24 cellular contexts compared by ENCODE assay signal in the genomic region with DNA sequence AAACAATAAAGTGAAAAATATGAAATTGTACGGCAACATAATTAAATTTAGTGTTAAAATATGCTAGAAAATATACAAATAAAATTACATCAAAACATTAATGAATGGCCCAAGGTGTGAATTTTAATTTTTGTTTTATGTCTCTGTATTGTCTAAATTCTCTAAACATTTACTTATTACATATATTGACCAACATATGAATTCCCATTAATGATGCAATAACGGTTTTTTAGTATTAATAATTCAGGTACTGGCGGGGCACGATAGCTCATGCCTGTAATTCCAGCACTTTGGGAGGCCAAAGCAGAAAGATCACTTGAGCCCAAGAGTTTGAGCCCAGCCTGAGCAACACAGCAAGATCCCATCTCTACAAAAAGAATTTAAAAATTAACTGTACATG. TPM values are rescaled to one million over a fixed set of nuclear protein-coding genes. Genes with fewer than 3 reads are reported as not detected.
DNase-seq lines count a peak whose midpoint lies in the region; ATAC-seq, FAIRE-seq and TF ChIP-seq lines count a peak whose summit lies in the region.
"Had no signal": no experiment of that assay in that cellular context is flagged by ENCODE, and none has a peak within 500 bp of the region (broad histone marks: within the 10 kb centered on the region; RNA-seq: fewer than 3 reads in every experiment).

No MANE protein-coding gene starts in this region.

- CTCF ChIA-PET in IMR-90 (lab: Yijun Ruan, JAX), result no interaction called here
- CTCF ChIA-PET in K562 (lab: Yijun Ruan, JAX; ENCODE audit: low intra/inter-chr PET ratio), result no interaction called here

- H2AFZ ChIP-seq in IMR-90 (replicated peaks; ENCODE audit: low read length, poor library complexity) (no peak overlapping the region), K562 (ENCODE audit: low read depth, low read length) (no peak overlapping the region)

- no peak overlapping the region for H2BK120ac ChIP-seq in IMR-90 (ENCODE audit: low read depth, low read length)

- no peak overlapping the region for H2BK15ac ChIP-seq in IMR-90 (ENCODE audit: low read depth, low read length)

- no peak for TF ChIP-seq CTCF in IMR-90 (conservative IDR thresholded peaks at IDR 0.05; ENCODE audit: low read depth, low read length)
- TF ChIP-seq CTCF in K562 (IDR thresholded peaks at IDR 0.05 in 2 of 3, conservative IDR thresholded peaks at IDR 0.05 in 1 of 3; ENCODE audit: insufficient read depth in 2 of 3, low read depth in 1 of 3, low read length in 3 of 3), result no peak
- no peak for TF ChIP-seq CTCF in colonic mucosa (IDR thresholded peaks at IDR 0.05)

- POLR2A ChIA-PET in IMR-90 (lab: Charles Lee; ENCODE audit: unreplicated experiment), result no interaction called here
- POLR2A ChIA-PET in K562 (lab: Yijun Ruan, JAX), result interaction anchor here (0.7 kb wide), 1 partner anchor 24 kb away, joined by 4 read pairs; no protein-coding TSS in a partner anchor

- no peak overlapping the region for H3K56ac ChIP-seq in IMR-90 (ENCODE audit: extremely low read depth, insufficient read depth, low read length)

- H3K36me3 ChIP-seq in IMR-90 (ENCODE audit: control insufficient read depth, insufficient read depth, low read length), result no peaks in the 10 kb centered on the region
- peaks cover 20% of the 10 kb centered on the region; the same call in 1 of the 3 replicates for H3K36me3 ChIP-seq in K562 (ENCODE audit: control insufficient read depth, insufficient read depth, low read length)
- no peaks in the 10 kb centered on the region for H3K36me3 ChIP-seq in colonic mucosa

- H3K18ac ChIP-seq in IMR-90 (ENCODE audit: low read depth, low read length), result no peak overlapping the region

- H3K4ac ChIP-seq in IMR-90 (ENCODE audit: low read depth, low read length), result no peak overlapping the region

- no peak overlapping the region for H3K9ac ChIP-seq in IMR-90 (ENCODE audit: low read depth, low read length)
- H3K9ac ChIP-seq in K562 (ENCODE audit: insufficient read depth in 1 of 2, low read depth in 2 of 2, low read length in 2 of 2), result no peak overlapping the region
- no peak overlapping the region for H3K9ac ChIP-seq in colonic mucosa (ENCODE audit: low read depth in 2 of 2, low read length in 2 of 2)
- H3K9ac ChIP-seq: BLaER1 had no signal

- intact Hi-C loops in IMR-90 (cut with micrococcal nuclease), result no loop called here
- intact Hi-C loops in K562 (cut with micrococcal nuclease), result no loop called here
- intact Hi-C loops in colonic mucosa (cut with DNase I), result no loop called here

- H3K9me1 ChIP-seq in IMR-90 (ENCODE audit: insufficient read depth, low read length) (no peaks in the 10 kb centered on the region), K562 (ENCODE audit: control insufficient read depth, insufficient read depth, low read length) (no peaks in the 10 kb centered on the region)

- no peak overlapping the region for H4K8ac ChIP-seq in IMR-90 (ENCODE audit: low read depth in 2 of 2, low read length in 2 of 2)

- peak; percentile 93 for FAIRE-seq in G401.6 (lab: Jason Lieb, UNC)
- FAIRE-seq in K562 (lab: Jason Lieb, UNC), result no peak
- FAIRE-seq in islet of Langerhans (lab: Jason Lieb, UNC), result peak; percentile 79
- FAIRE-seq: GM12892 had no signal

- WGBS in IMR-90 (ENCODE audit: extremely low coverage in 2 of 2, insufficient read length in 1 of 2), 2 experiments, result no CpG with 5 or more reads among the region's 4 CpGs
- WGBS in K562 (ENCODE audit: insufficient coverage, low coverage, missing lambda C conversion rate), result 99% methylated on average over 4 of the region's 4 CpGs

- no peak overlapping the region for H4K91ac ChIP-seq in IMR-90 (ENCODE audit: insufficient read depth, low read depth, low read length)

- BruUV-seq in IMR-90 (replicated peaks; lab: Mats Ljungman, UMichigan) (no TSS peak), K562 (replicated peaks; lab: Mats Ljungman, UMichigan) (no TSS peak)

- H4K20me1 ChIP-seq in IMR-90 (ENCODE audit: insufficient read depth, low read length) (no peaks in the 10 kb centered on the region), K562 (replicated peaks; ENCODE audit: control insufficient read depth, insufficient read depth, low read length) (no peaks in the 10 kb centered on the region)
- H4K20me1 ChIP-seq: BLaER1 had no signal

- no peak for DNase-seq in IMR-90
- DNase-seq in K562 (ENCODE audit: extremely low read depth in 1 of 4, low spot score in 3 of 4), result no peak
- DNase-seq in colonic mucosa, result no peak
- no peak for DNase-seq in stimulated activated CD8-positive, alpha-beta memory T cell treated with anti-CD3 and anti-CD28 coated beads, Interleukin-4, amount 100 ng/mL, for 48 hours
- DNase-seq in stimulated activated naive CD4-positive, alpha-beta T cell treated with Interleukin-2 at 50 U/mL for 16 hours (lab: John Stamatoyannopoulos, UW), result no peak
- DNase-seq: 8988T; ACHN; BE2C; C1 segment of cervical spinal cord; CD4-positive, alpha-beta memory T cell; CD4-positive, CD25-positive, alpha-beta regulatory T cell; CD8-positive, alpha-beta memory T cell; COR-L47; DMS 273 treated with DMSO at 0.1 percent for 48 hours; DMS153; DMS53; DMS79; DND-41; EL; GF-D8 had no signal

- no peak overlapping the region for H4K5ac ChIP-seq in IMR-90 (ENCODE audit: low read depth, low read length)

- in situ Hi-C loops in IMR-90 (cut with MboI; ENCODE audit: low sequenced_read_pairs) (no loop called here), K562 (cut with MboI) (no loop called here)

- H3K4me3 ChIP-seq in IMR-90 (ENCODE audit: insufficient read depth, low read depth, low read length), result no peak overlapping the region
- no peak overlapping the region for H3K4me3 ChIP-seq in K562
- no peak overlapping the region for H3K4me3 ChIP-seq in colonic mucosa
- H3K4me3 ChIP-seq: BLaER1 had no signal

- no peak overlapping the region for H3K23ac ChIP-seq in IMR-90 (ENCODE audit: low read depth, low read length)

- TF ChIP-seq RAD21 in IMR-90 (IDR thresholded peaks at IDR 0.05; ENCODE audit: low read length), result no peak
- TF ChIP-seq RAD21 in K562 (CRISPR knock-in tag; conservative IDR thresholded peaks at IDR 0.05 in 1 of 2, IDR thresholded peaks at IDR 0.05 in 1 of 2), result no peak

- dilution Hi-C loops in IMR-90 (cut with HindIII; ENCODE audit: low sequenced_read_pairs, unreplicated experiment), result no loop called here

- no peak overlapping the region for H2AK5ac ChIP-seq in IMR-90 (ENCODE audit: low read depth, low read length)

- no peak overlapping the region for H2AK9ac ChIP-seq in IMR-90 (replicated peaks; ENCODE audit: low read depth, low read length, poor library complexity)

- no peak for ATAC-seq in IMR-90 (ENCODE audit: low read depth)
- ATAC-seq in K562, result no peak

- no peaks in the 10 kb centered on the region for H3K79me2 ChIP-seq in K562 (ENCODE audit: control insufficient read depth, insufficient read depth, low read length)

- no peak overlapping the region for H3K4me2 ChIP-seq in IMR-90 (ENCODE audit: low read depth, low read length)
- no peak overlapping the region for H3K4me2 ChIP-seq in K562 (ENCODE audit: insufficient read depth, low read length)
- H3K4me2 ChIP-seq: BLaER1 had no signal

- peaks cover under 1% of the 10 kb centered on the region; the same call in 1 of the 2 replicates for H3K9me3 ChIP-seq in IMR-90 (ENCODE audit: control insufficient read depth, insufficient read depth, low read length)
- no peaks in the 10 kb centered on the region for H3K9me3 ChIP-seq in K562 (replicated peaks; ENCODE audit: control insufficient read depth, insufficient read depth, low read depth, low read length)
- H3K9me3 ChIP-seq in colonic mucosa, result no peaks in the 10 kb centered on the region
- H3K9me3 ChIP-seq: BE2C had no signal

- H2BK5ac ChIP-seq in IMR-90 (ENCODE audit: low read depth, low read length, poor library complexity, severe bottlenecking), result no peak overlapping the region

- no peak for TF ChIP-seq EP300 in K562 (IDR thresholded peaks at IDR 0.05; ENCODE audit: low read length)

- H3K4me1 ChIP-seq in IMR-90 (ENCODE audit: control insufficient read depth, insufficient read depth, low read length) (no peaks in the 10 kb centered on the region), K562 (replicated peaks in 1 of 2; ENCODE audit: control insufficient read depth in 2 of 2, insufficient read depth in 2 of 2, low read length in 2 of 2) (no peaks in the 10 kb centered on the region), colonic mucosa (no peaks in the 10 kb centered on the region)
- H3K4me1 ChIP-seq: BE2C, BLaER1 had no signal

- H3K27ac ChIP-seq in IMR-90 (ENCODE audit: insufficient read depth, low read length) (no peak overlapping the region), K562 (ENCODE audit: extremely low read depth, low read depth, low read length) (no peak overlapping the region; the same call in 2 of the 3 replicates), colonic mucosa (no peak overlapping the region)
- H3K27ac ChIP-seq: BLaER1 had no signal

- no peaks in the 10 kb centered on the region for H3K27me3 ChIP-seq in IMR-90 (ENCODE audit: control insufficient read depth, insufficient read depth, low read length)
- H3K27me3 ChIP-seq in K562 (ENCODE audit: control insufficient read depth in 2 of 2, insufficient read depth in 2 of 2, low read length in 2 of 2), result no peaks in the 10 kb centered on the region
- no peaks in the 10 kb centered on the region for H3K27me3 ChIP-seq in colonic mucosa
- H3K27me3 ChIP-seq: BE2C, BLaER1 had no signal

- no peak overlapping the region for H2BK20ac ChIP-seq in IMR-90 (ENCODE audit: low read depth, low read length)

- TF ChIP-seq POLR2A in IMR-90 (IDR thresholded peaks at IDR 0.05; ENCODE audit: low read depth, low read length) (no peak), K562 (conservative IDR thresholded peaks at IDR 0.05) (no peak)

- H3K14ac ChIP-seq in IMR-90 (replicated peaks; ENCODE audit: low read depth, low read length), result no peak overlapping the region

- H3K79me1 ChIP-seq in IMR-90 (ENCODE audit: low read depth in 1 of 2, low read length in 2 of 2), result no peaks in the 10 kb centered on the region

RNA-seq across cellular contexts. Expression of a gene that starts 20.6 kb away (rescaled TPM):
- total RNA-seq in IMR-90 (2012; rRNA removed), result 21.5 and 38.9 TPM in 2 replicates
- polyA plus RNA-seq in IMR-90 (2012; rRNA removed), result 6.0 and 6.8 TPM in 2 replicates
- polyA plus RNA-seq in IMR-90 (2012; cell fraction: cytosol; rRNA removed), result 0.66 and 7.5 TPM in 2 replicates
- 1.2 and 13.7 TPM in 2 replicates for polyA plus RNA-seq in IMR-90 (2012; cell fraction: nucleus; rRNA removed; ENCODE audit: low replicate concordance)
- total RNA-seq in K562 (2011; cell fraction: chromatin; rRNA removed; ENCODE audit: low replicate concordance), result 49.2 and 215 TPM in 2 replicates
- 16.2 and 31.5 TPM in 2 replicates for total RNA-seq in K562 (2011; cell fraction: nucleolus; rRNA removed)
- 48.9 and 50.1 TPM in 2 replicates for total RNA-seq in K562 (2011; cell fraction: nucleoplasm; rRNA removed)
- total RNA-seq in K562 (2014; rRNA removed), result 20.6 and 28.4 TPM in 2 replicates
- 27.3 and 31.6 TPM in 2 replicates for total RNA-seq in K562 (2014; rRNA removed; fragmentation: Illumina TruSeq; extraction: Trizol)
- total RNA-seq in K562 (2015; rRNA removed; fragmentation: Illumina TruSeq; extraction: Trizol), result 19.9 and 24.6 TPM in 2 replicates
- 17.2 and 22.0 TPM in 2 replicates for total RNA-seq in K562 (2021)
- 18.0 and 21.0 TPM in 2 replicates for polyA plus RNA-seq in K562 (2011; rRNA removed)
- 2.0 and 4.0 TPM in 2 replicates for polyA plus RNA-seq in K562 (2011; cell fraction: cytosol; rRNA removed)
- polyA plus RNA-seq in K562 (2011; cell fraction: nucleus; rRNA removed), result 28.9 and 30.4 TPM in 2 replicates
- 6.9 and 7.2 TPM in 2 replicates for polyA plus RNA-seq in K562 (2012)
- polyA plus RNA-seq in K562 (2014; fragmentation: Illumina TruSeq; extraction: Trizol), result 11.5 and 12.3 TPM in 2 replicates
- 1 to 10 TPM; 3.1 to 7.2 TPM for polyA plus RNA-seq in K562 (2014; fragmentation: Nextera tagmentation; extraction: Ambion mirVana)
- 6.1 and 14.3 TPM in 2 replicates for polyA plus RNA-seq in K562 (2014; rRNA removed)
- 73.0 and 94.1 TPM in 2 replicates for polyA minus RNA-seq in K562 (2011; rRNA and poly(A)+ RNA removed)
- polyA minus RNA-seq in K562 (2011; cell fraction: cytosol; rRNA and poly(A)+ RNA removed), result 19.4 and 26.7 TPM in 2 replicates
- polyA minus RNA-seq in K562 (2011; cell fraction: nucleus; rRNA and poly(A)+ RNA removed), result 57.6 and 127 TPM in 2 replicates
- total RNA-seq in colonic mucosa, result 10 to 100 TPM; 23.3 to 57.0 TPM
